In the genomic region with DNA sequence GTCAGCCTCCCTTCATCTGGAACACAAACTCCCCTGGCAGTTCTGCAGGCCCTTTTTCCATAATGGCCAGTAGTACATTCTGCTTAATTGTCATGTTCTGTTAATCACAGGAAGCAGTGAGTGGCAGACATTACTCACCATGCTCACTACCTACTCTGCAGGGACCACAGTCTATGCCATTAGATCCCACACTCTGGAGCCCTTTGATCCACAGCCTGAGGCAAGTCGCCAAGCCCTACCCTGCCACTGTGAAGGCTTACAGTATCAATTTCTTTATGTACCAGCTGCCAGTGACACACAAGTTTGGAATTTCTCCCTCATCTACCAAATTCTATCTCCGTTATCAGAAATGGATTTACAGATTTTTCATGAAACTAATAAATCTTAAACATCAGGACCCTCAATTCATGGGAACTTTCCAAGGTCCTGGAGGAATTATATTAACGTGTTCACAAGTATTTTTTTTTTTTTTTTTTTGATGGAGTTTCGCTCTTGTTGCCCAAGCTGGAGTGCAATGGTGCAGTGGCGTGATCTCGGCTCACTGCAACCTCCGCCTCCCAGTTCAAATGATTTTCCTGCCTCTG, we compare ENCODE assay signal across 2 cellular contexts.
TF ChIP-seq lines count a peak whose summit lies in the region.

No MANE protein-coding gene starts in this region.

TF ChIP-seq in HepG2, 621 proteins besides CTCF, POLR2A, EP300 and RAD21:
- no peak for TF ChIP-seq ZNF766 (CRISPR knock-in tag; IDR thresholded peaks at IDR 0.05; ENCODE audit: borderline replicate concordance)
- TF ChIP-seq ZNF567 (CRISPR knock-in tag; IDR thresholded peaks at IDR 0.05; ENCODE audit: borderline replicate concordance): no peak
- no peak for TF ChIP-seq ZC3H13 (CRISPR knock-in tag; IDR thresholded peaks at IDR 0.05)
- TF ChIP-seq ZNF788 (CRISPR knock-in tag; IDR thresholded peaks at IDR 0.05; ENCODE audit: borderline replicate concordance): no peak
- TF ChIP-seq ARID2 (CRISPR knock-in tag; IDR thresholded peaks at IDR 0.05; ENCODE audit: borderline replicate concordance): no peak
- no peak for TF ChIP-seq ZBTB42 (CRISPR knock-in tag; IDR thresholded peaks at IDR 0.05)
- no peak for TF ChIP-seq SMYD3 (CRISPR knock-in tag; IDR thresholded peaks at IDR 0.05)
- no peak for TF ChIP-seq ZNF564 (CRISPR knock-in tag; IDR thresholded peaks at IDR 0.05)
- no peak for TF ChIP-seq CENPX (CRISPR knock-in tag; IDR thresholded peaks at IDR 0.05)
- no peak for TF ChIP-seq TAF15 (IDR thresholded peaks at IDR 0.05; ENCODE audit: low read depth, low read length, poor library complexity, severe bottlenecking)
- TF ChIP-seq TCF12 (IDR thresholded peaks at IDR 0.05): no peak
- TF ChIP-seq TCF12 (CRISPR knock-in tag; IDR thresholded peaks at IDR 0.05): no peak
- TF ChIP-seq CAMTA2 (CRISPR knock-in tag; IDR thresholded peaks at IDR 0.05; ENCODE audit: borderline replicate concordance): no peak
- TF ChIP-seq ZNF740 (CRISPR knock-in tag; IDR thresholded peaks at IDR 0.05): no peak
- TF ChIP-seq ZNF784 (CRISPR knock-in tag; IDR thresholded peaks at IDR 0.05; ENCODE audit: borderline replicate concordance): no peak
- TF ChIP-seq MLX (CRISPR knock-in tag; IDR thresholded peaks at IDR 0.05): no peak
- TF ChIP-seq DRAP1 (CRISPR knock-in tag; IDR thresholded peaks at IDR 0.05): no peak
- no peak for TF ChIP-seq CC2D1A (CRISPR knock-in tag; IDR thresholded peaks at IDR 0.05)
- TF ChIP-seq, protein P1, sequence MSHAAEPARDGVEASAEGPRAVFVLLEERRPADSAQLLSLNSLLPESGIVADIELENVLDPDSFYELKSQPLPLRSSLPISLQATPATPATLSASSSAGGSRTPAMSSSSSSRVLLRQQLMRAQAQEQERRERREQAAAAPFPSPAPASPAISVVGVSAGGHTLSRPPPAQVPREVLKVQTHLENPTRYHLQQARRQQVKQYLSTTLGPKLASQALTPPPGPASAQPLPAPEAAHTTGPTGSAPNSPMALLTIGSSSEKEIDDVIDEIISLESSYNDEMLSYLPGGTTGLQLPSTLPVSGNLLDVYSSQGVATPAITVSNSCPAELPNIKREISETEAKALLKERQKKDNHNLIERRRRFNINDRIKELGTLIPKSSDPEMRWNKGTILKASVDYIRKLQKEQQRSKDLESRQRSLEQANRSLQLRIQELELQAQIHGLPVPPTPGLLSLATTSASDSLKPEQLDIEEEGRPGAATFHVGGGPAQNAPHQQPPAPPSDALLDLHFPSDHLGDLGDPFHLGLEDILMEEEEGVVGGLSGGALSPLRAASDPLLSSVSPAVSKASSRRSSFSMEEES (CRISPR knock-in tag; IDR thresholded peaks at IDR 0.05): no peak
- no peak for TF ChIP-seq ZIK1 (CRISPR knock-in tag; IDR thresholded peaks at IDR 0.05; ENCODE audit: borderline replicate concordance, low read depth)

TF ChIP-seq in endothelial cell of umbilical vein, 7 proteins besides CTCF, POLR2A, EP300 and RAD21:
- TF ChIP-seq MAX (IDR thresholded peaks at IDR 0.05; ENCODE audit: insufficient read depth, insufficient read length) (no peak), MYC (IDR thresholded peaks at IDR 0.05; ENCODE audit: low read depth, low read length) (no peak), FOS (IDR thresholded peaks at IDR 0.05; ENCODE audit: borderline replicate concordance, insufficient read depth, low read length) (peak; percentile 36), POLR2AphosphoS5 (IDR thresholded peaks at IDR 0.05; ENCODE audit: insufficient read depth, low read depth, low read length) (no peak), EZH2 (IDR thresholded peaks at IDR 0.05; ENCODE audit: borderline replicate concordance, low read depth, low read length, severe bottlenecking) (no peak), GATA2 (IDR thresholded peaks at IDR 0.05; ENCODE audit: insufficient read depth, insufficient read length, low read depth, low read length) (no peak), JUN (IDR thresholded peaks at IDR 0.05; ENCODE audit: borderline replicate concordance, insufficient read depth, insufficient read length, low read depth) (peak; percentile 17)
